In the genomic region with DNA sequence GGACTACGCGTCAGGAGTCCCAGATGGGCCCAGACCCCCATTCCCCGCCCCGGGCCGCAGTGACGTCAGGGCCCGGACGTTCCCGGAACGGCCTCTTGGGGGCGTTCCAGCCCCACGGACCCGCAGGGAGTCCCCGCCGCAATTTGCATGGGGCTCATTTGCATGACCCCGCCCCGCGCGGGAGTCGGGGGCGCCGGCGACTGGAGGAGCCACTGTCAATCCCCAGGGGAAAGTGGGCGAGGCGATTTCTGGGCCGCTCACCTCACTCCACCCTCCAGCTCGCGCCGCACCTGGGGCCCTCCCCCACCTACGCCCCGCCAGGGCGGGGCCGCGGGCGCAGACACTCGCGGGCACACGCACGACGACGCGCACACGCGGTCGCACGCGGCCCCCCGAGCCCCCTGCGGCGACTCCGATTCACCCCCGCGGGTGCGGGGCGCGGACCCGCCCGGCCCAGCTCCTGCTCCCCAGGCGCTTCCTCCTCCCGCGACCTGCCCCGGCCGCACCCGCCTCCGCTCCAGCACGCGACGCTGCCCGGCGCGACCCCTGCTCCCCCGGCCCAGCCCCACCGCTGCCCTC, we compare ENCODE assay signal across 8 cellular contexts. TPM values are rescaled to one million over a fixed set of nuclear protein-coding genes. Genes with fewer than 3 reads are reported as not detected.
DNase-seq lines count a peak whose midpoint lies in the region; ATAC-seq and TF ChIP-seq lines count a peak whose summit lies in the region.

No MANE protein-coding gene starts in this region.

- peaks cover 0 to 1% of the 10 kb centered on the region in 2 donors for H3K36me3 Mint-ChIP-seq in activated T-cell treated with anti-CD3 and anti-CD28 coated beads, Interleukin-2, amount 50 U/mL, for 72 hours (ENCODE audit: insufficient read depth in 2 of 2)
- no peaks in the 10 kb centered on the region for H3K36me3 Mint-ChIP-seq in neural crest cell (ENCODE audit: low read depth)

- H3K9me3 Mint-ChIP-seq in activated T-cell treated with anti-CD3 and anti-CD28 coated beads, Interleukin-2, amount 50 U/mL, for 72 hours, result no peaks in the 10 kb centered on the region
- H3K9me3 Mint-ChIP-seq in neural crest cell, result no peaks in the 10 kb centered on the region

- H3K4me1 Mint-ChIP-seq in activated T-cell treated with anti-CD3 and anti-CD28 coated beads, Interleukin-2, amount 50 U/mL, for 72 hours (ENCODE audit: low read depth), result peaks cover 14% of the 10 kb centered on the region
- H3K4me1 Mint-ChIP-seq in neural crest cell, result peaks cover 11% of the 10 kb centered on the region

- H3K27me3 Mint-ChIP-seq in activated T-cell treated with anti-CD3 and anti-CD28 coated beads, Interleukin-2, amount 50 U/mL, for 72 hours (ENCODE audit: low read depth), result no peaks in the 10 kb centered on the region
- peaks cover 7% of the 10 kb centered on the region for H3K27me3 Mint-ChIP-seq in neural crest cell (ENCODE audit: low read depth)

- peak; percentile 46 for TF ChIP-seq CTCF in fibroblast of mammary gland (conservative IDR thresholded peaks at IDR 0.05; ENCODE audit: control insufficient read depth, insufficient read depth, low read depth, low read length)
- peak; percentile 84 for TF ChIP-seq CTCF in neural crest cell (conservative IDR thresholded peaks at IDR 0.05)

- H3K9ac ChIP-seq in subcutaneous abdominal adipose tissue (ENCODE audit: low read length in 5 of 5), result no peak overlapping the region

- peak overlapping the region; percentile 62 to 82 for H3K4me3 Mint-ChIP-seq in activated T-cell treated with anti-CD3 and anti-CD28 coated beads, Interleukin-2, amount 50 U/mL, for 72 hours
- H3K4me3 Mint-ChIP-seq in neural crest cell, result peak overlapping the region; percentile 69

- H3K4me3 ChIP-seq in fibroblast of mammary gland (ENCODE audit: control insufficient read depth, low read depth, low read length) (no peak overlapping the region), subcutaneous abdominal adipose tissue (ENCODE audit: low read depth in 1 of 5, low read length in 5 of 5) (peak overlapping the region in 3 of 5 donors; percentile 47 to 60 (median 48))

- peaks cover 14 to 55% (median 39%) of the 10 kb centered on the region in 5 donors for H3K27me3 ChIP-seq in subcutaneous abdominal adipose tissue (ENCODE audit: control insufficient read depth in 5 of 5, insufficient read depth in 4 of 5, low read length in 5 of 5)

- ATAC-seq in GM19328 (IDR thresholded peaks at IDR 0.05; ENCODE audit: unreplicated experiment) (peak; percentile 79), HG03460 (IDR thresholded peaks at IDR 0.05; ENCODE audit: unreplicated experiment) (peak; percentile 73)
- peak; percentile 92 to 95 for ATAC-seq in activated T-cell treated with anti-CD3 and anti-CD28 coated beads, Interleukin-2, amount 50 U/mL, for 72 hours (replicated peaks in 1 of 2)

- peaks cover 0 to 2% (median 0%) of the 10 kb centered on the region in 5 donors for H3K36me3 ChIP-seq in subcutaneous abdominal adipose tissue (ENCODE audit: control insufficient read depth in 5 of 5, insufficient read depth in 5 of 5, low read length in 5 of 5)

- H3K4me1 ChIP-seq in subcutaneous abdominal adipose tissue (ENCODE audit: control insufficient read depth in 5 of 5, insufficient read depth in 5 of 5, low read length in 5 of 5), result peaks cover 0 to 19% (median 14%) of the 10 kb centered on the region in 5 donors

- no peak overlapping the region for H3K27ac Mint-ChIP-seq in activated T-cell treated with anti-CD3 and anti-CD28 coated beads, Interleukin-2, amount 50 U/mL, for 72 hours
- H3K27ac Mint-ChIP-seq in neural crest cell (ENCODE audit: unreplicated experiment), result no peak overlapping the region

- peak; percentile 86 for DNase-seq in Ammon's horn (ENCODE audit: low spot score)
- peak; percentile 76 for DNase-seq in NOMO-1 treated with DMSO at 0.1 percent for 48 hours (lab: John Stamatoyannopoulos, UW; ENCODE audit: unreplicated experiment)
- DNase-seq in activated T-cell treated with anti-CD3 and anti-CD28 coated beads, Interleukin-2, amount 50 U/mL, for 72 hours, result peak; percentile 95 to 97
- DNase-seq in fibroblast of mammary gland (ENCODE audit: low read depth), result peak; percentile 43
- peak; percentile 92 for DNase-seq in neural crest cell (ENCODE audit: low read depth, low spot score)

- H3K9me3 ChIP-seq in subcutaneous abdominal adipose tissue (ENCODE audit: control insufficient read depth in 5 of 5, low read length in 5 of 5), result no peaks in the 10 kb centered on the region

- no peak overlapping the region for H3K27ac ChIP-seq in subcutaneous abdominal adipose tissue (ENCODE audit: low read depth, low read length)

RNA-seq across cellular contexts. Expression of gene AGRN, which starts 13.2 kb away (rescaled TPM):
- total RNA-seq in activated T-cell treated with anti-CD3 and anti-CD28 coated beads, Interleukin-2, amount 50 U/mL, for 72 hours, result 100 to 1,000 TPM in 1 of 2 donors, 10 to 100 TPM in 1; 69.0 to 112 TPM
- total RNA-seq in neural crest cell, result 192 and 203 TPM in 2 replicates

RNA-seq across cellular contexts. Expression of gene ISG15, which starts 19.8 kb away (rescaled TPM):
- total RNA-seq in activated T-cell treated with anti-CD3 and anti-CD28 coated beads, Interleukin-2, amount 50 U/mL, for 72 hours, result 100 to 1,000 TPM in 1 of 2 donors, 10 to 100 TPM in 1; 81.0 to 197 TPM
- total RNA-seq in neural crest cell, result 17.4 and 22.3 TPM in 2 replicates

RNA-seq across cellular contexts. Expression of gene HES4, which starts 33.2 kb away (rescaled TPM):
- total RNA-seq in activated T-cell treated with anti-CD3 and anti-CD28 coated beads, Interleukin-2, amount 50 U/mL, for 72 hours, result 1 to 10 TPM; 7.8 to 9.9 TPM
- 35.7 and 38.0 TPM in 2 replicates for total RNA-seq in neural crest cell

RNA-seq across cellular contexts. Expression of gene RNF223, which starts 41.0 kb away (rescaled TPM):
- under 1 TPM in 1 of 2 donors, not detected in 1; 0.12 TPM for total RNA-seq in activated T-cell treated with anti-CD3 and anti-CD28 coated beads, Interleukin-2, amount 50 U/mL, for 72 hours
- not detected in 2 replicates for total RNA-seq in neural crest cell

RNA-seq across cellular contexts. Expression of gene PERM1, which starts 51.2 kb away (rescaled TPM):
- total RNA-seq in activated T-cell treated with anti-CD3 and anti-CD28 coated beads, Interleukin-2, amount 50 U/mL, for 72 hours, result not detected
- total RNA-seq in neural crest cell, result 0.11 TPM in 1 of 2 replicates, not detected in the other

Comparison
In these comparisons a context has a peak if more than half of its experiments do, and no peak if none do; other contexts are left out.
1. DNase-seq: peak in every context shown above with its lines; median percentile 96 in activated T-cell treated with anti-CD3 and anti-CD28 coated beads, Interleukin-2, amount 50 U/mL, for 72 hours; 92 in neural crest cell; 86 in Ammon's horn; 76 in NOMO-1 treated with DMSO at 0.1 percent for 48 hours; 43 in fibroblast of mammary gland.